23 cellular contexts compared by ENCODE assay signal in genomic region chr1:15420853-15421465, GRCh38. TPM values are rescaled to one million over a fixed set of nuclear protein-coding genes. Genes with fewer than 3 reads are reported as not detected.
DNase-seq lines count a peak whose midpoint lies in the region; ATAC-seq and TF ChIP-seq lines count a peak whose summit lies in the region.
"Had no signal": no experiment of that assay in that cellular context is flagged by ENCODE, and none has a peak within 500 bp of the region (broad histone marks: within the 10 kb centered on the region; RNA-seq: fewer than 3 reads in every experiment).

No MANE protein-coding gene starts in this region.

- no peak for DNase-seq in CD8-positive, alpha-beta T cell
- DNase-seq in colonic mucosa: no peak
- DNase-seq in natural killer cell treated with Interleukin-12 subunit alpha and Interleukin-12 subunit beta and Interleukin-15 and Interleukin-18, amount 100 ng/mL, for 72 hours (ENCODE audit: low spot score): no peak
- DNase-seq in COR-L47 (lab: John Stamatoyannopoulos, UW): no peak
- DNase-seq in Right ventricle myocardium superior: no peak
- no peak for DNase-seq in NCI-H2171 (lab: John Stamatoyannopoulos, UW)
- no peak for DNase-seq in left ventricle myocardium superior
- DNase-seq: activated B cell treated with CpG ODN at 0.5 μM for 24 hours; activated effector memory CD4-positive, alpha-beta T cell treated with anti-CD3 and anti-CD28 coated beads, Interleukin-2, amount 50 U/mL, for 16 hours; amygdala; cerebellar nuclear complex; GDM1; kidney glomerular epithelial cell; NCI-H2081; NCI-H526 treated with DMSO at 0.1 percent for 48 hours; stimulated activated CD4-positive, alpha-beta T cell treated with anti-CD3 and anti-CD28 coated beads, Interleukin-4, amount 100 ng/mL, for 1 hour had no signal

- no peak overlapping the region for H3K27ac ChIP-seq in CD8-positive, alpha-beta T cell (ENCODE audit: low read depth, low read length)
- peak overlapping the region; percentile 60 for H3K27ac ChIP-seq in colonic mucosa
- H3K27ac ChIP-seq: hepatocyte, thoracic aorta had no signal

- no peaks in the 10 kb centered on the region for H3K9me3 ChIP-seq in CD8-positive, alpha-beta T cell (ENCODE audit: low read length)
- no peaks in the 10 kb centered on the region for H3K9me3 ChIP-seq in colonic mucosa
- H3K9me3 ChIP-seq: thoracic aorta had no signal

- no peak for TF ChIP-seq CTCF in CD8-positive, alpha-beta T cell (IDR thresholded peaks at IDR 0.05)
- no peak for TF ChIP-seq CTCF in colonic mucosa (IDR thresholded peaks at IDR 0.05)

- H3K4me3 ChIP-seq in CD8-positive, alpha-beta T cell (ENCODE audit: low read depth, low read length): no peak overlapping the region
- no peak overlapping the region for H3K4me3 ChIP-seq in colonic mucosa
- H3K4me3 ChIP-seq: hepatocyte, thoracic aorta had no signal

- H3K27ac Mint-ChIP-seq in CD8-positive, alpha-beta T cell: peak overlapping the region; percentile 52
- peak overlapping the region in 2 of 3 donors; percentile 63 to 95 for H3K27ac Mint-ChIP-seq in IgD-negative memory B cell
- H3K27ac Mint-ChIP-seq in natural killer cell treated with Interleukin-12 subunit alpha and Interleukin-12 subunit beta and Interleukin-15 and Interleukin-18, amount 100 ng/mL, for 72 hours: peak overlapping the region; percentile 89 to 96
- H3K27ac Mint-ChIP-seq: activated B cell treated with CpG ODN at 0.5 μM for 24 hours had no signal

- peaks cover 33% of the 10 kb centered on the region for H3K4me1 Mint-ChIP-seq in CD8-positive, alpha-beta T cell (ENCODE audit: low read depth)
- peaks cover 18 to 21% (median 18%) of the 10 kb centered on the region in 3 donors for H3K4me1 Mint-ChIP-seq in IgD-negative memory B cell
- H3K4me1 Mint-ChIP-seq in natural killer cell treated with Interleukin-12 subunit alpha and Interleukin-12 subunit beta and Interleukin-15 and Interleukin-18, amount 100 ng/mL, for 72 hours (ENCODE audit: low read depth in 2 of 2): peaks cover 54 to 62% of the 10 kb centered on the region in 2 donors

- H3K36me3 ChIP-seq in CD8-positive, alpha-beta T cell (ENCODE audit: insufficient read depth, low read length): peaks cover 2% of the 10 kb centered on the region
- H3K36me3 ChIP-seq in colonic mucosa: peaks cover 7% of the 10 kb centered on the region
- H3K36me3 ChIP-seq: thoracic aorta had no signal

- no peak for ATAC-seq in CD8-positive, alpha-beta T cell
- ATAC-seq in natural killer cell treated with Interleukin-12 subunit alpha and Interleukin-12 subunit beta and Interleukin-15 and Interleukin-18, amount 100 ng/mL, for 72 hours: no peak
- ATAC-seq in Right ventricle myocardium superior (ENCODE audit: poor library complexity) (no peak), left ventricle myocardium superior (no peak)

- intact Hi-C loops in CD8-positive, alpha-beta T cell (cut with DNase I, micrococcal nuclease): no loop called here
- intact Hi-C loops in colonic mucosa (cut with DNase I): no loop called here
- intact Hi-C loops in Right ventricle myocardium superior (cut with DNase I): no loop called here
- intact Hi-C loops in left ventricle myocardium superior (cut with micrococcal nuclease): no loop called here

- H3K27me3 Mint-ChIP-seq in CD8-positive, alpha-beta T cell (ENCODE audit: low read depth): no peaks in the 10 kb centered on the region
- no peaks in the 10 kb centered on the region for H3K27me3 Mint-ChIP-seq in IgD-negative memory B cell
- no peaks in the 10 kb centered on the region for H3K27me3 Mint-ChIP-seq in natural killer cell treated with Interleukin-12 subunit alpha and Interleukin-12 subunit beta and Interleukin-15 and Interleukin-18, amount 100 ng/mL, for 72 hours
- H3K27me3 Mint-ChIP-seq: activated B cell treated with CpG ODN at 0.5 μM for 24 hours had no signal

- H3K9ac ChIP-seq in colonic mucosa (ENCODE audit: low read depth in 2 of 2, low read length in 2 of 2): peak overlapping the region; percentile 54 to 79

- H3K4me1 ChIP-seq in CD8-positive, alpha-beta T cell (ENCODE audit: insufficient read depth, low read length): peaks cover 22% of the 10 kb centered on the region
- peaks cover 55% of the 10 kb centered on the region for H3K4me1 ChIP-seq in colonic mucosa

- no peaks in the 10 kb centered on the region for H3K9me3 Mint-ChIP-seq in CD8-positive, alpha-beta T cell
- H3K9me3 Mint-ChIP-seq in IgD-negative memory B cell: no peaks in the 10 kb centered on the region
- H3K9me3 Mint-ChIP-seq in natural killer cell treated with Interleukin-12 subunit alpha and Interleukin-12 subunit beta and Interleukin-15 and Interleukin-18, amount 100 ng/mL, for 72 hours: no peaks in the 10 kb centered on the region
- H3K9me3 Mint-ChIP-seq: activated B cell treated with CpG ODN at 0.5 μM for 24 hours had no signal

- H3K36me3 Mint-ChIP-seq in CD8-positive, alpha-beta T cell: peaks cover 25% of the 10 kb centered on the region
- H3K36me3 Mint-ChIP-seq in IgD-negative memory B cell: peaks cover 3% of the 10 kb centered on the region
- H3K36me3 Mint-ChIP-seq in natural killer cell treated with Interleukin-12 subunit alpha and Interleukin-12 subunit beta and Interleukin-15 and Interleukin-18, amount 100 ng/mL, for 72 hours: no peaks in the 10 kb centered on the region

- no peaks in the 10 kb centered on the region for H3K27me3 ChIP-seq in CD8-positive, alpha-beta T cell (ENCODE audit: insufficient read depth, low read length)
- H3K27me3 ChIP-seq in colonic mucosa: no peaks in the 10 kb centered on the region
- H3K27me3 ChIP-seq: hepatocyte had no signal

- CTCF ChIA-PET in CD8-positive, alpha-beta T cell (lab: Charles Lee): interaction anchor here (1.0 to 5.7 kb wide), 3 partner anchors 10 to 97 kb away, joined by 3 to 28 read pairs (median 5); no protein-coding TSS in a partner anchor

- POLR2A ChIA-PET in CD8-positive, alpha-beta T cell (lab: Charles Lee): no interaction called here

- no peak overlapping the region for H3K4me3 Mint-ChIP-seq in CD8-positive, alpha-beta T cell
- peak overlapping the region in 1 of 4 donors; percentile 65 for H3K4me3 Mint-ChIP-seq in IgD-negative memory B cell
- peak overlapping the region; percentile 73 for H3K4me3 Mint-ChIP-seq in natural killer cell treated with Interleukin-12 subunit alpha and Interleukin-12 subunit beta and Interleukin-15 and Interleukin-18, amount 100 ng/mL, for 72 hours
- H3K4me3 Mint-ChIP-seq: activated B cell treated with CpG ODN at 0.5 μM for 24 hours had no signal

RNA-seq across cellular contexts. Expression of gene EFHD2, which starts 11.3 kb away (rescaled TPM):
- 10 to 100 TPM; 81.2 to 87.9 TPM for total RNA-seq in CD8-positive, alpha-beta T cell
- 81.8 TPM for polyA plus RNA-seq in IgD-negative memory B cell
- total RNA-seq in colonic mucosa: 100 to 1,000 TPM; 160 to 191 TPM
- 100 to 1,000 TPM; 164 to 185 TPM for total RNA-seq in natural killer cell treated with Interleukin-12 subunit alpha and Interleukin-12 subunit beta and Interleukin-15 and Interleukin-18, amount 100 ng/mL, for 72 hours
- total RNA-seq in Right ventricle myocardium superior: 11.6 TPM
- 12.6 TPM for total RNA-seq in left ventricle myocardium superior

RNA-seq across cellular contexts. Expression of gene CTRC, which starts 17.3 kb away (rescaled TPM):
- total RNA-seq in CD8-positive, alpha-beta T cell: 1 to 10 TPM in 1 of 2 experiments, under 1 TPM in 1; 0.83 to 1.9 TPM
- not detected for polyA plus RNA-seq in IgD-negative memory B cell
- total RNA-seq in colonic mucosa (1 to 10 TPM in 1 of 2 donors, not detected in 1; 6.0 TPM), Right ventricle myocardium superior (not detected), left ventricle myocardium superior (not detected)
- 1 to 10 TPM in 1 of 2 donors, under 1 TPM in 1; 0.53 to 2.3 TPM for total RNA-seq in natural killer cell treated with Interleukin-12 subunit alpha and Interleukin-12 subunit beta and Interleukin-15 and Interleukin-18, amount 100 ng/mL, for 72 hours
- total RNA-seq: fibroblast of villous mesenchyme, hepatocyte, skeletal muscle tissue had no signal

RNA-seq across cellular contexts. Expression of gene CELA2A, which starts 35.6 kb away (rescaled TPM):
- total RNA-seq in CD8-positive, alpha-beta T cell: not detected
- polyA plus RNA-seq in IgD-negative memory B cell: not detected
- 1 to 10 TPM in 1 of 2 donors, not detected in 1; 3.6 TPM for total RNA-seq in colonic mucosa
- total RNA-seq in natural killer cell treated with Interleukin-12 subunit alpha and Interleukin-12 subunit beta and Interleukin-15 and Interleukin-18, amount 100 ng/mL, for 72 hours: not detected
- not detected for total RNA-seq in Right ventricle myocardium superior
- not detected for total RNA-seq in left ventricle myocardium superior
- total RNA-seq: activated B cell treated with CpG ODN at 0.5 μM for 24 hours, fibroblast of villous mesenchyme, mononuclear cell, omental fat pad, skeletal muscle tissue, thoracic aorta had no signal

RNA-seq across cellular contexts. Expression of gene CELA2B, which starts 54.9 kb away (rescaled TPM):
- total RNA-seq in CD8-positive, alpha-beta T cell: not detected
- not detected for polyA plus RNA-seq in IgD-negative memory B cell
- total RNA-seq in colonic mucosa (1 to 10 TPM in 1 of 2 donors, not detected in 1; 1.1 TPM), Right ventricle myocardium superior (not detected), left ventricle myocardium superior (not detected)
- not detected for total RNA-seq in natural killer cell treated with Interleukin-12 subunit alpha and Interleukin-12 subunit beta and Interleukin-15 and Interleukin-18, amount 100 ng/mL, for 72 hours
- total RNA-seq: activated B cell treated with CpG ODN at 0.5 μM for 24 hours, fibroblast of villous mesenchyme, mononuclear cell, omental fat pad, thoracic aorta had no signal
